Comparison of ENCODE assay signal across 10 cellular contexts in genomic region chr1:91803133-91803532, GRCh38.
A peak's percentile ranks its signal among the peaks of the same experiment; 100 is the strongest.
DNase-seq lines count a peak whose midpoint lies in the region; ATAC-seq and TF ChIP-seq lines count a peak whose summit lies in the region.
"Had no signal": no experiment of that assay in that cellular context is flagged by ENCODE, and none has a peak within 500 bp of the region (broad histone marks: within the 10 kb centered on the region; RNA-seq: fewer than 3 reads in every experiment).

No MANE protein-coding gene starts in this region.

- H3K4me2 ChIP-seq in OCI-LY3 (ENCODE audit: low read length) (peak overlapping the region; percentile 75; the same call in 1 of the 2 replicates), Karpas-422 (ENCODE audit: low read depth, low read length, poor library complexity, severe bottlenecking) (no peak overlapping the region)

- intact Hi-C loops in esophagus muscularis mucosa (cut with DNase I): no loop called here

- 74% methylated on average over 7 of the region's 7 CpGs for WGBS in esophagus muscularis mucosa

- H3K9ac ChIP-seq in OCI-LY3 (ENCODE audit: low read length) (peak overlapping the region; percentile 15; the same call in 1 of the 2 replicates), Karpas-422 (ENCODE audit: low read length) (no peak overlapping the region)

- H3K27ac ChIP-seq in OCI-LY3 (ENCODE audit: low read length) (peak overlapping the region; percentile 82; the same call in 1 of the 2 replicates), esophagus muscularis mucosa (replicated peaks in 1 of 4) (peak overlapping the region; percentile 65 to 75 (median 69)), skin epidermis (peak overlapping the region in 14 of 21 experiments; percentile 5 to 88 (median 80)), Karpas-422 (ENCODE audit: low read length) (no peak overlapping the region)
- H3K27ac ChIP-seq: 22Rv1 had no signal

- no peak for ATAC-seq in HG02973 (IDR thresholded peaks at IDR 0.05; ENCODE audit: unreplicated experiment)

- H3K79me2 ChIP-seq in OCI-LY3 (ENCODE audit: low read length): no peaks in the 10 kb centered on the region
- no peaks in the 10 kb centered on the region for H3K79me2 ChIP-seq in Karpas-422 (ENCODE audit: low read length)

- DNase-seq in DMS 273 (lab: John Stamatoyannopoulos, UW; ENCODE audit: unreplicated experiment) (peak; percentile 8), DMS 273 treated with DMSO at 0.1 percent for 48 hours (lab: John Stamatoyannopoulos, UW) (no peak), esophagus muscularis mucosa (ENCODE audit: extremely low spot score) (no peak), hepatic stellate cell (ENCODE audit: low spot score) (no peak), Karpas-422 (no peak)
- DNase-seq: DMS79 had no signal

- TF ChIP-seq CTCF in OCI-LY3 (IDR thresholded peaks at IDR 0.05; ENCODE audit: low read depth, low read length) (no peak), esophagus muscularis mucosa (IDR thresholded peaks at IDR 0.05) (no peak)

- H3K36me3 ChIP-seq in OCI-LY3 (replicated peaks; ENCODE audit: low read depth, low read length): no peaks in the 10 kb centered on the region
- no peaks in the 10 kb centered on the region for H3K36me3 ChIP-seq in esophagus muscularis mucosa
- H3K36me3 ChIP-seq in Karpas-422 (ENCODE audit: insufficient read depth, low read length): no peaks in the 10 kb centered on the region

- H3K9me3 ChIP-seq in OCI-LY3 (ENCODE audit: insufficient read depth, low read length) (no peaks in the 10 kb centered on the region), esophagus muscularis mucosa (no peaks in the 10 kb centered on the region), Karpas-422 (ENCODE audit: low read length) (no peaks in the 10 kb centered on the region)

- H3K4me1 ChIP-seq in OCI-LY3 (ENCODE audit: low read length) (peaks cover 21% of the 10 kb centered on the region), esophagus muscularis mucosa (peaks cover 75 to 97% (median 90%) of the 10 kb centered on the region in 4 donors), Karpas-422 (ENCODE audit: low read length) (peaks cover 3% of the 10 kb centered on the region; the same call in 1 of the 2 replicates)

- H3K4me3 ChIP-seq in OCI-LY3 (ENCODE audit: low read length): no peak overlapping the region
- no peak overlapping the region for H3K4me3 ChIP-seq in esophagus muscularis mucosa
- H3K4me3 ChIP-seq in skin epidermis: no peak overlapping the region
- H3K4me3 ChIP-seq in Karpas-422 (ENCODE audit: low read length): no peak overlapping the region

- TF ChIP-seq POLR2A in esophagus muscularis mucosa (IDR thresholded peaks at IDR 0.05; ENCODE audit: low read depth): no peak

- H2AFZ ChIP-seq in OCI-LY3 (ENCODE audit: low read depth, low read length) (no peak overlapping the region), Karpas-422 (ENCODE audit: low read length) (no peak overlapping the region)

- H3K27me3 ChIP-seq in OCI-LY3 (ENCODE audit: low read depth, low read length) (no peaks in the 10 kb centered on the region), esophagus muscularis mucosa (no peaks in the 10 kb centered on the region), Karpas-422 (ENCODE audit: low read length) (no peaks in the 10 kb centered on the region)

- no peaks in the 10 kb centered on the region for H3K9me2 ChIP-seq in Karpas-422 (replicated peaks; ENCODE audit: insufficient read depth, low read length)

- H4K20me1 ChIP-seq in OCI-LY3 (ENCODE audit: insufficient read depth, low read length): no peaks in the 10 kb centered on the region
- H4K20me1 ChIP-seq in Karpas-422 (ENCODE audit: insufficient read depth, low read depth, low read length): no peaks in the 10 kb centered on the region

- no peak for TF ChIP-seq EP300 in esophagus muscularis mucosa (IDR thresholded peaks at IDR 0.05)
